22 cellular contexts compared by ENCODE assay signal in the genomic region with DNA sequence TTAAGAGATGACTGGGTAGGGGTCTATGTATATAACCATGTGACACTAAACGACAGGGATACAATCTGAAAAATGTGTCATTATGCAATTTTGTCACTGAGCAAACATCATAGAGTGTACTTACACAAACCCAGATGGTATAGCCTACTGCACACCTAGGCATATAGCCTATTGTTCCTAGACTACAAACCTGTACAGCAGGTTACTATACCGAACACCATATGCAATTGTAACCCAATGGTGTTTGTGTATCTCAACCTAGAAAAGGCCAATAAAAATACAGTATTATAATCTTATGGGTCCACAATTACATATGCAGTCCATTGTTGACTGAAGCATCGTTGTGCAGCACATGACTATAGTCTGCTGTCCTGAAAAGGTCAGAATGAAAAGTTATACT. TPM values are rescaled to one million over a fixed set of nuclear protein-coding genes. Genes with fewer than 3 reads are reported as not detected.
"Had no signal": no experiment of that assay in that cellular context is flagged by ENCODE, and none has a peak within 500 bp of the region (broad histone marks: within the 10 kb centered on the region; RNA-seq: fewer than 3 reads in every experiment).

No MANE protein-coding gene starts in this region.

- ATAC-seq: activated CD8-positive, alpha-beta T cell treated with anti-CD3 and anti-CD28 coated beads for 36 hours; activated T-cell treated with anti-CD3 and anti-CD28 coated beads, Interleukin-2, amount 50 U/mL, for 72 hours; Panc1 had no signal

- H3K9me3 ChIP-seq: ascending aorta, SJCRH30, SK-N-SH had no signal

- DNase-seq: activated CD4-positive, alpha-beta T cell treated with anti-CD3 and anti-CD28 coated beads, Interleukin-2, amount 10 ng/mL, durations not matched to agents 24 days and 14 days; activated CD4-positive, alpha-beta T cell treated with anti-CD3 and anti-CD28 coated beads, Interleukin-2, amount 50 U/mL, for 4 hours; activated CD8-positive, alpha-beta T cell treated with anti-CD3 and anti-CD28 coated beads for 36 hours; activated gamma-delta T cell; activated naive CD4-positive, alpha-beta T cell treated with Interleukin-2 at 50 U/mL for 16 hours; activated naive CD8-positive, alpha-beta T cell treated with anti-CD3 and anti-CD28 coated beads, Interleukin-2, amount 10 ng/mL, durations not matched to agents 7 days and 5 days; activated T-cell treated with anti-CD3 and anti-CD28 coated beads, Interleukin-2, amount 50 U/mL, for 1 hour; activated T-cell treated with anti-CD3 and anti-CD28 coated beads, Interleukin-2, amount 50 U/mL, for 72 hours; amygdala; NCI-H1105; NCI-H1436; NCI-H187; NCI-H2029 treated with DMSO at 0.1 percent for 48 hours; NCI-H345; NCI-H510A; NCI-H526; SHP77; SJCRH30; SK-N-SH had no signal

- H3K27ac ChIP-seq: ascending aorta, cardiac muscle cell, SJCRH30 had no signal

- H3K4me3 ChIP-seq: ascending aorta, cardiac muscle cell, SJCRH30 had no signal

- H3K27me3 ChIP-seq: ascending aorta, cardiac muscle cell, SJCRH30 had no signal

- H3K36me3 ChIP-seq: ascending aorta had no signal

- H3K4me1 ChIP-seq: ascending aorta, SJCRH30 had no signal

RNA-seq across cellular contexts. Expression of a gene that starts 45.2 kb away (rescaled TPM):
- total RNA-seq: ascending aorta, cardiac muscle cell, SJCRH30 had no signal
